Comparison of ENCODE assay signal across 1 cellular context in genomic region chr6:147149826-147150225, GRCh38.
TF ChIP-seq lines count a peak whose summit lies in the region.

No MANE protein-coding gene starts in this region.

TF ChIP-seq in HepG2, 621 proteins besides CTCF, POLR2A, EP300 and RAD21 (continued from another document):
- TF ChIP-seq GMEB1 (CRISPR knock-in tag; IDR thresholded peaks at IDR 0.05; ENCODE audit: borderline replicate concordance) = no peak
- peak; percentile 61 to 83 for TF ChIP-seq MAFK (conservative IDR thresholded peaks at IDR 0.05 in 1 of 2, IDR thresholded peaks at IDR 0.05 in 1 of 2; ENCODE audit: low read length in 2 of 2)
